In the genomic region with DNA sequence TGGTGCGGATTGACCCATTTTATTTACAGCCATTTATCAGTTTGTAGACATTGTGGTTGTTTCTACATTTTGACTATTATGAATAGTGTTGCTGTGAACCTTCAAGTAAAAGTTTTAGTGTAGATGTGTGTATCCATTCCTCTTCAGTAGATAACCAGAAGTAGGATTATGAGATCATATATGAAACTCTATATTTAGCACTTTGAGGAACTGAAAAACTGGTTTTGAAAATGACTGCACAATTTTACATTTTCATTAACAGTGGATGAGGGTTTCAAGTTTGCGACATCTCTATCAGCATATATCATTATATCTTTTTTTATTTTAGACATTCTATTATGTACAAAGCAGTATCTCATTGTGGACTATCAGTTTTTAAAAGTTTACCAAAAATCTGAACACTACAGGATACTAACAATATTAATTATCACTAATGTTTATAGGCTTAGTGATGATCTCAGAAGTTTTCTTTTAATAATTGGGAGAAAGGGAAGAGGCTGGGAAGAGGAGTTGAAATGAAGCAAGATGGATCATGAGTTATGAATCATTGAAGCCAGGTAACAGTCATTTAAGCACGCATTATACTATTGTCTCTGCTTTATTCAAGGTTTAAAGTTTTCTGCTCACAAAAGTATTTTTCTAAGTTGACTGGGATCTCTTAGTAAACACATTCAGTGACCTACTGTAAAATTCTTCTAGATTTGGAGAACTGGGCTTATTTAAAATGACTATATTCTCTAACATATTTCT, we compare ENCODE assay signal across 10 cellular contexts.
A peak's percentile ranks its signal among the peaks of the same experiment; 100 is the strongest.
DNase-seq lines count a peak whose midpoint lies in the region; ATAC-seq and TF ChIP-seq lines count a peak whose summit lies in the region.
"Had no signal": no experiment of that assay in that cellular context is flagged by ENCODE, and none has a peak within 500 bp of the region (broad histone marks: within the 10 kb centered on the region; RNA-seq: fewer than 3 reads in every experiment).

No MANE protein-coding gene starts in this region.

- H3K9ac ChIP-seq in colonic mucosa (ENCODE audit: low read depth in 2 of 2, low read length in 2 of 2), result no peak overlapping the region

- DNase-seq in SKM-1 (lab: John Stamatoyannopoulos, UW; ENCODE audit: unreplicated experiment) (peak; percentile 12), DMS153 treated with DMSO at 0.1 percent for 48 hours (lab: John Stamatoyannopoulos, UW; ENCODE audit: unreplicated experiment) (no peak), SW 1271 (lab: John Stamatoyannopoulos, UW) (no peak), colonic mucosa (no peak)
- no peak for DNase-seq in activated effector memory CD4-positive, alpha-beta T cell treated with Interleukin-2 at 50 U/mL for 16 hours
- DNase-seq: KG1, NCI-H510A treated with DMSO at 0.1 percent for 48 hours had no signal

- no peak overlapping the region for H3K27ac ChIP-seq in colonic mucosa

- ATAC-seq in GM18873 (IDR thresholded peaks at IDR 0.05; ENCODE audit: low FRiP score, unreplicated experiment) (peak; percentile 87), GM21737 (IDR thresholded peaks at IDR 0.05; ENCODE audit: unreplicated experiment) (peak; percentile 83), HG03175 (IDR thresholded peaks at IDR 0.05; ENCODE audit: unreplicated experiment) (peak; percentile 85)

- no peaks in the 10 kb centered on the region for H3K27me3 ChIP-seq in colonic mucosa

- no peaks in the 10 kb centered on the region for H3K4me1 ChIP-seq in colonic mucosa

- no peaks in the 10 kb centered on the region for H3K9me3 ChIP-seq in colonic mucosa

- no peak overlapping the region for H3K4me3 ChIP-seq in colonic mucosa

- intact Hi-C loops in colonic mucosa (cut with DNase I), result no loop called here

- TF ChIP-seq CTCF in colonic mucosa (IDR thresholded peaks at IDR 0.05), result no peak

- H3K36me3 ChIP-seq in colonic mucosa, result no peaks in the 10 kb centered on the region
